Comparison of ENCODE assay signal across 13 cellular contexts in the genomic region with DNA sequence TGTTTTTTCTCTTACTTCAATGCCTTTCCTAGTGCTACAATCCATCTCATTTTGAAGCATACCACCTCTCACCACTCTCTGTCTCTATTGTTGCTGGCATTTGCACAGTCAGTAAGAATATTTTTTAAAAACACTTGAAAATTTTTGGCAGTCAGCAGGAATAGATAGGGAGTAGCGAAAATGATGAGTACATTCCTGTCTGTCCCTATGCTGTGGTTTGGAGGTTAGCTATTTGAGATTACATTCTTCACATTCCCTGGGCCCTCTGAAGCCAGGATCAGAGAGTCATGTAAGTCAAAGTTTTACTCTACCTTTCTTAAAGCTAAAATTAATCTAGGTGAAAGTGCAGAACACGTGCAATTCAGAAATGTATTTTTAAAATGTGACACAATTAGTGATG. TPM values are rescaled to one million over a fixed set of nuclear protein-coding genes. Genes with fewer than 3 reads are reported as not detected.
DNase-seq lines count a peak whose midpoint lies in the region; ATAC-seq and TF ChIP-seq lines count a peak whose summit lies in the region.
"Had no signal": no experiment of that assay in that cellular context is flagged by ENCODE, and none has a peak within 500 bp of the region (broad histone marks: within the 10 kb centered on the region; RNA-seq: fewer than 3 reads in every experiment).

No MANE protein-coding gene starts in this region.

- H3K27ac ChIP-seq in mesodermal cell (ENCODE audit: low read depth, low read length, severe bottlenecking) (peak overlapping the region; percentile 79), substantia nigra (ENCODE audit: low read depth, low read length, poor library complexity, severe bottlenecking) (no peak overlapping the region)
- H3K27ac ChIP-seq: epithelial cell of prostate, vagina had no signal

- ATAC-seq in GM21723 (IDR thresholded peaks at IDR 0.05; ENCODE audit: unreplicated experiment) = no peak
- no peak for ATAC-seq in stimulated activated memory B cell treated with anti-CD40 and anti-IgM and Interleukin-4, amounts not matched to agents 10 μg/mL and 1 μg/mL and 100 μg/mL, for 72 hours

- WGBS in mesodermal cell (ENCODE audit: insufficient coverage in 2 of 2), 2 experiments = no CpG with 5 or more reads among the region's 2 CpGs

- no peak overlapping the region for H3K4me3 ChIP-seq in cardiac fibroblast (replicated peaks in 1 of 2; ENCODE audit: low read depth in 2 of 2, low read length in 2 of 2)
- H3K4me3 ChIP-seq in mesodermal cell (ENCODE audit: extremely low read depth, insufficient read depth, low read length, poor library complexity, severe bottlenecking) = no peak overlapping the region
- H3K4me3 ChIP-seq: vagina had no signal

- no peaks in the 10 kb centered on the region for H3K4me1 Mint-ChIP-seq in stimulated activated memory B cell treated with anti-CD40 and anti-IgM and Interleukin-4, amounts not matched to agents 10 μg/mL and 1 μg/mL and 100 μg/mL, for 72 hours

- H3K4me1 ChIP-seq in mesodermal cell (ENCODE audit: control insufficient read depth, insufficient read depth, low read length, poor library complexity, severe bottlenecking) = peaks cover 25% of the 10 kb centered on the region
- H3K4me1 ChIP-seq: vagina had no signal

- H3K27ac Mint-ChIP-seq in stimulated activated memory B cell treated with anti-CD40 and anti-IgM and Interleukin-4, amounts not matched to agents 10 μg/mL and 1 μg/mL and 100 μg/mL, for 72 hours = no peak overlapping the region
- H3K27ac Mint-ChIP-seq: activated T-helper 2 cell treated with anti-CD3 and anti-CD28 coated beads, Interferon-gamma antibody, Interleukin-2, Interleukin-4, amounts not matched to agents 10 μg/mL and 5 μg/mL and 100 μg/mL, durations not matched to agents 14 hours and 24 hours and 36 hours had no signal

- no peak for TF ChIP-seq CTCF in cardiac fibroblast (IDR thresholded peaks at IDR 0.05; ENCODE audit: low read depth, low read length)

- H3K4me3 Mint-ChIP-seq in stimulated activated memory B cell treated with anti-CD40 and anti-IgM and Interleukin-4, amounts not matched to agents 10 μg/mL and 1 μg/mL and 100 μg/mL, for 72 hours = no peak overlapping the region

- H3K9me3 ChIP-seq in mesodermal cell (ENCODE audit: control insufficient read depth, low read length) = no peaks in the 10 kb centered on the region
- H3K9me3 ChIP-seq: vagina had no signal

- peaks cover 2% of the 10 kb centered on the region for H3K9me3 Mint-ChIP-seq in stimulated activated memory B cell treated with anti-CD40 and anti-IgM and Interleukin-4, amounts not matched to agents 10 μg/mL and 1 μg/mL and 100 μg/mL, for 72 hours
- H3K9me3 Mint-ChIP-seq: activated T-helper 2 cell treated with anti-CD3 and anti-CD28 coated beads, Interferon-gamma antibody, Interleukin-2, Interleukin-4, amounts not matched to agents 10 μg/mL and 5 μg/mL and 100 μg/mL, durations not matched to agents 14 hours and 24 hours and 36 hours had no signal

- no peaks in the 10 kb centered on the region for H3K36me3 Mint-ChIP-seq in stimulated activated memory B cell treated with anti-CD40 and anti-IgM and Interleukin-4, amounts not matched to agents 10 μg/mL and 1 μg/mL and 100 μg/mL, for 72 hours

- DNase-seq in AG08395 (ENCODE audit: low spot score) (peak; percentile 39), HS-5 (ENCODE audit: low read depth) (peak; percentile 30), cardiac fibroblast (ENCODE audit: low read depth in 2 of 2) (peak; percentile 57 to 61), substantia nigra (lab: John Stamatoyannopoulos, UW) (no peak), hypothalamus (lab: John Stamatoyannopoulos, UW) (no peak)
- DNase-seq: activated CD4-positive, alpha-beta T cell treated with anti-CD3 and anti-CD28 coated beads for 4 hours; NCI-H1694 had no signal

- H3K27me3 Mint-ChIP-seq in stimulated activated memory B cell treated with anti-CD40 and anti-IgM and Interleukin-4, amounts not matched to agents 10 μg/mL and 1 μg/mL and 100 μg/mL, for 72 hours = no peaks in the 10 kb centered on the region

- H3K36me3 ChIP-seq in mesodermal cell (ENCODE audit: control insufficient read depth, insufficient read depth, low read length) = no peaks in the 10 kb centered on the region
- H3K36me3 ChIP-seq: vagina had no signal

RNA-seq across cellular contexts. Expression of a gene that starts 53.0 kb away (rescaled TPM):
- polyA plus RNA-seq in mesodermal cell (2013, experiment 1 of 2) = 3.7 TPM
- 2.8 TPM for polyA plus RNA-seq in mesodermal cell (2013, experiment 2 of 2)

Comparison
In these comparisons a context has a peak if more than half of its experiments do, and no peak if none do; other contexts are left out.
1. DNase-seq: peak in AG08395 (single experiment), HS-5 (single experiment) and cardiac fibroblast (2 of 2); none in substantia nigra (0 of 49) and hypothalamus (0 of 51).